Comparison of ENCODE assay signal across 9 cellular contexts in genomic region chr14:36553650-36554260, GRCh38. TPM values are rescaled to one million over a fixed set of nuclear protein-coding genes. Genes with fewer than 3 reads are reported as not detected.
DNase-seq lines count a peak whose midpoint lies in the region; ATAC-seq and TF ChIP-seq lines count a peak whose summit lies in the region.
"Had no signal": no experiment of that assay in that cellular context is flagged by ENCODE, and none has a peak within 500 bp of the region (broad histone marks: within the 10 kb centered on the region; RNA-seq: fewer than 3 reads in every experiment).

No MANE protein-coding gene starts in this region.

- no peak overlapping the region for H3K4me3 ChIP-seq in body of pancreas
- H3K4me3 ChIP-seq: BLaER1 treated with 17β-estradiol and CSF1 and Interleukin-3, amounts not matched to agents 10 nM and 100 nM had no signal

- H3K9me3 ChIP-seq in body of pancreas = no peaks in the 10 kb centered on the region
- H3K9me3 ChIP-seq: BLaER1 treated with 17β-estradiol and CSF1 and Interleukin-3, amounts not matched to agents 10 nM and 100 nM had no signal

- no peaks in the 10 kb centered on the region for H3K36me3 ChIP-seq in body of pancreas (replicated peaks in 1 of 2; ENCODE audit: insufficient read depth in 1 of 2, low read depth in 2 of 2)
- H3K36me3 ChIP-seq: BLaER1 treated with 17β-estradiol and CSF1 and Interleukin-3, amounts not matched to agents 10 nM and 100 nM had no signal

- no peak for TF ChIP-seq POLR2A in body of pancreas (IDR thresholded peaks at IDR 0.05)

- intact Hi-C loops in body of pancreas (cut with DNase I) (loop anchor here (10.0 kb wide), 1 partner anchor 601 kb away; no protein-coding TSS in a partner anchor), left colon (cut with DNase I, micrococcal nuclease) (no loop called here), posterior cingulate gyrus (cut with DNase I) (loop anchor here (1.0 to 10.0 kb wide), 2 partner anchors 52 to 391 kb away; no protein-coding TSS in a partner anchor)

- no peak overlapping the region for H3K27ac ChIP-seq in body of pancreas
- H3K27ac ChIP-seq: BLaER1 treated with 17β-estradiol and CSF1 and Interleukin-3, amounts not matched to agents 10 nM and 100 nM had no signal

- H3K27me3 ChIP-seq in body of pancreas = no peaks in the 10 kb centered on the region
- H3K27me3 ChIP-seq: BLaER1 treated with 17β-estradiol and CSF1 and Interleukin-3, amounts not matched to agents 10 nM and 100 nM had no signal

- 31 to 35% methylated on average over 4 of the region's 4 CpGs for WGBS in body of pancreas, 2 donors

- H3K4me1 ChIP-seq in body of pancreas = no peaks in the 10 kb centered on the region
- H3K4me1 ChIP-seq: BLaER1 treated with 17β-estradiol and CSF1 and Interleukin-3, amounts not matched to agents 10 nM and 100 nM had no signal

- TF ChIP-seq CTCF in body of pancreas (IDR thresholded peaks at IDR 0.05) = peak; percentile 57 to 72 (median 60)

- ATAC-seq in HG03378 (IDR thresholded peaks at IDR 0.05; ENCODE audit: unreplicated experiment) = peak; percentile 63
- ATAC-seq in body of pancreas = peak; percentile 73
- peak; percentile 60 for ATAC-seq in left colon

- DNase-seq in NCI-H510A treated with DMSO at 0.1 percent for 48 hours (lab: John Stamatoyannopoulos, UW) (peak; percentile 58), NCI-H510A (lab: John Stamatoyannopoulos, UW) (no peak), NCI-H446 (lab: John Stamatoyannopoulos, UW) (peak; percentile 50 to 78), body of pancreas (peak; percentile 25 to 53 (median 40)), left colon (peak in 1 of 2 donors; percentile 13), posterior cingulate gyrus (no peak), T-helper 1 cell (no peak)

RNA-seq across cellular contexts. Expression of gene NKX2-8, which starts 28.7 kb away (rescaled TPM):
- total RNA-seq in body of pancreas (not detected), left colon (not detected)

RNA-seq across cellular contexts. Expression of gene NKX2-1, which starts 33.7 kb away (rescaled TPM):
- total RNA-seq in body of pancreas = not detected
- not detected for total RNA-seq in left colon

Comparison
In these comparisons a context has a peak if more than half of its experiments do, and no peak if none do; other contexts are left out.
1. DNase-seq: peak in NCI-H510A treated with DMSO at 0.1 percent for 48 hours (single experiment), NCI-H446 (2 of 2) and body of pancreas (4 of 4); none in NCI-H510A (single experiment), posterior cingulate gyrus (0 of 10) and T-helper 1 cell (0 of 5).
2. intact Hi-C loops: an anchor here in body of pancreas (10.0 kb wide) and posterior cingulate gyrus (1.0 to 10.0 kb wide); none called in left colon.
3. Peak in every context shown above with its lines, with median percentiles within 50 percentile points of each other: ATAC-seq.